Comparison of ENCODE assay signal across 33 cellular contexts in the genomic region with DNA sequence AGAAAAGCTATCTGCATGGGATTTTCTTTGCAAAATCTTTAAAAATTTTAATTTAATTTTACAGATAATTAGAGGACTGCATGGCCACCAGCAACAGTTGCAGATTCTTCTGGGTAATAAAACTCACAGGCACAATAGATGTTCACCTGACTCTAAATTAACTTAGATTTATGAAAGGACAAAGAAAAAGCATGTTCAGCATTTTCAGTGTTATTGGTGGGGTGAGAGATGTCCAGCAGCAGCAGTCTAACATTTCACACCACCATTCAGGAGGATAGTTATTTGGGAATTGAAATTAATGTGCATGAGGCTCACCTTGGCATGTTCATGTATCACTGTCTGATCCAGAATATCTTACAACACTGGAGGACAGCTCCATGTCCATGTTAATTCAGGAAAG.
"Had no signal": no experiment of that assay in that cellular context is flagged by ENCODE, and none has a peak within 500 bp of the region (broad histone marks: within the 10 kb centered on the region; RNA-seq: fewer than 3 reads in every experiment).

No MANE protein-coding gene starts in this region.

- DNase-seq: activated effector memory CD4-positive, alpha-beta T cell treated with anti-CD3 and anti-CD28 coated beads, Interleukin-2, amount 50 U/mL, for 16 hours; activated effector memory CD4-positive, alpha-beta T cell treated with Interleukin-2 at 50 U/mL for 16 hours; activated gamma-delta T cell; activated gamma-delta T cell treated with Interleukin-2 at 50 U/mL for 16 hours; activated naive CD4-positive, alpha-beta T cell; activated naive CD4-positive, alpha-beta T cell treated with anti-CD3 and anti-CD28 coated beads for 36 hours; activated naive CD4-positive, alpha-beta T cell treated with anti-CD3 and anti-CD28 coated beads, Interleukin-2, amount 10 ng/mL, durations not matched to agents 7 days and 5 days; activated naive CD4-positive, alpha-beta T cell treated with anti-CD3 and anti-CD28 coated beads, Interleukin-2, amount 50 U/mL, for 16 hours; activated naive CD4-positive, alpha-beta T cell treated with Interleukin-2 at 50 U/mL for 16 hours; activated naive CD8-positive, alpha-beta T cell treated with anti-CD3 and anti-CD28 coated beads for 36 hours; activated naive CD8-positive, alpha-beta T cell treated with anti-CD3 and anti-CD28 coated beads, Interleukin-2, amount 10 ng/mL, durations not matched to agents 7 days and 5 days; activated naive CD8-positive, alpha-beta T cell treated with anti-CD3 and anti-CD28 coated beads, Interleukin-2, amount 50 U/mL, for 24 hours; activated T-cell treated with anti-CD3 and anti-CD28 coated beads, Interleukin-2, amount 50 U/mL, for 1 hour; activated T-cell treated with anti-CD3 and anti-CD28 coated beads, Interleukin-2, amount 50 U/mL, for 24 hours; activated T-cell treated with anti-CD3 and anti-CD28 coated beads, Interleukin-2, amount 50 U/mL, for 4 hours; activated T-cell treated with anti-CD3 and anti-CD28 coated beads, Interleukin-2, amount 50 U/mL, for 48 hours; activated T-cell treated with anti-CD3 and anti-CD28 coated beads, Interleukin-2, amount 50 U/mL, for 72 hours; adrenal gland; amniotic stem cell; amygdala; anterior cingulate cortex; aorta; body of pancreas; brain microvascular endothelial cell; caudate nucleus; central memory CD4-positive, alpha-beta T cell; cerebellar nuclear complex had no signal

- H3K36me3 ChIP-seq: adrenal gland, ascending aorta, brain microvascular endothelial cell, breast epithelium, cardiac muscle cell had no signal

- ATAC-seq: activated naive CD4-positive, alpha-beta T cell treated with anti-CD3 and anti-CD28 coated beads, Interleukin-2, amount 50 U/mL, for 72 hours; activated naive CD8-positive, alpha-beta T cell treated with anti-CD3 and anti-CD28 coated beads, Interleukin-2, amount 50 U/mL, for 24 hours; activated T-cell treated with anti-CD3 and anti-CD28 coated beads, Interleukin-2, amount 50 U/mL, for 4 hours; activated T-cell treated with anti-CD3 and anti-CD28 coated beads, Interleukin-2, amount 50 U/mL, for 72 hours; activated T-helper 17 cell treated with anti-CD3 and anti-CD28 coated beads, Interleukin-2, amount 50 U/mL, for 72 hours; body of pancreas had no signal

- FAIRE-seq: astrocyte had no signal

- H3K27me3 ChIP-seq: adrenal gland, ascending aorta, body of pancreas, brain microvascular endothelial cell, breast epithelium, cardiac muscle cell had no signal

- H3K4me1 ChIP-seq: adrenal gland, ascending aorta, breast epithelium had no signal

- H3K4me3 ChIP-seq: adrenal gland, ascending aorta, body of pancreas, breast epithelium, cardiac muscle cell had no signal

- H3K9me3 ChIP-seq: body of pancreas had no signal

- H3K27ac ChIP-seq: adrenal gland, ascending aorta, body of pancreas, brain microvascular endothelial cell, breast epithelium, cardiac muscle cell had no signal
